In genomic region chr13:50456111-50456510, GRCh38 we compare ENCODE assay signal across 21 cellular contexts.
"Had no signal": no experiment of that assay in that cellular context is flagged by ENCODE, and none has a peak within 500 bp of the region (broad histone marks: within the 10 kb centered on the region; RNA-seq: fewer than 3 reads in every experiment).

No MANE protein-coding gene starts in this region.

- H3K4me3 ChIP-seq: heart right ventricle, pancreas, psoas muscle, right atrium auricular region, tibial artery had no signal

- DNase-seq: activated CD4-positive, alpha-beta memory T cell treated with anti-CD3 and anti-CD28 coated beads, Interleukin-2, amount 10 ng/mL, durations not matched to agents 7 days and 5 days; activated CD4-positive, alpha-beta T cell treated with anti-CD3 and anti-CD28 coated beads for 48 hours; activated effector memory CD4-positive, alpha-beta T cell treated with Interleukin-2 at 50 U/mL for 16 hours; activated naive CD4-positive, alpha-beta T cell treated with anti-CD3 and anti-CD28 coated beads, Interleukin-2, amount 50 U/mL, for 16 hours; activated naive CD8-positive, alpha-beta T cell treated with anti-CD3 and anti-CD28 coated beads, Interleukin-2, amount 50 U/mL, for 24 hours; activated T-cell treated with anti-CD3 and anti-CD28 coated beads, Interleukin-2, amount 50 U/mL, for 72 hours; effector memory CD4-positive, alpha-beta T cell; heart right ventricle; islet precursor cell; left colon; natural killer cell; pancreas; psoas muscle; stimulated activated CD4-positive, alpha-beta T cell treated with anti-CD3 and anti-CD28 coated beads, Interleukin-12 subunit alpha, Interleukin-12 subunit beta, amount 100 ng/mL, for 4 hours; tibial artery had no signal

- FAIRE-seq: colon, pancreas, urothelium cell line had no signal

- H3K4me1 Mint-ChIP-seq: activated CD4-positive, alpha-beta memory T cell treated with anti-CD3 and anti-CD28 coated beads, Interleukin-2, amount 10 ng/mL, durations not matched to agents 7 days and 5 days had no signal

- H3K9me3 ChIP-seq: heart right ventricle, neutrophil, pancreas, psoas muscle, right atrium auricular region, tibial artery had no signal

- H3K27me3 ChIP-seq: heart right ventricle, neutrophil, pancreas, right atrium auricular region, tibial artery had no signal

- H3K27ac ChIP-seq: heart right ventricle, neutrophil, pancreas, psoas muscle, right atrium auricular region, tibial artery had no signal

- H3K4me3 Mint-ChIP-seq: activated CD4-positive, alpha-beta memory T cell treated with anti-CD3 and anti-CD28 coated beads, Interleukin-2, amount 10 ng/mL, durations not matched to agents 7 days and 5 days; activated naive CD8-positive, alpha-beta T cell treated with anti-CD3 and anti-CD28 coated beads, Interleukin-2, amount 50 U/mL, for 24 hours; activated T-cell treated with anti-CD3 and anti-CD28 coated beads, Interleukin-2, amount 50 U/mL, for 72 hours; central memory CD8-positive, alpha-beta T cell; natural killer cell; stimulated activated naive CD8-positive, alpha-beta T cell treated with anti-CD3 and anti-CD28 coated beads, Interleukin-15, Interleukin-2, amounts not matched to agents 100 ng/mL and 50 ng/mL, for 24 hours had no signal

- H3K9me3 Mint-ChIP-seq: activated CD4-positive, alpha-beta memory T cell treated with anti-CD3 and anti-CD28 coated beads, Interleukin-2, amount 10 ng/mL, durations not matched to agents 7 days and 5 days; activated naive CD8-positive, alpha-beta T cell treated with anti-CD3 and anti-CD28 coated beads, Interleukin-2, amount 50 U/mL, for 24 hours; activated T-cell treated with anti-CD3 and anti-CD28 coated beads, Interleukin-2, amount 50 U/mL, for 72 hours; central memory CD8-positive, alpha-beta T cell; natural killer cell; stimulated activated naive CD8-positive, alpha-beta T cell treated with anti-CD3 and anti-CD28 coated beads, Interleukin-15, Interleukin-2, amounts not matched to agents 100 ng/mL and 50 ng/mL, for 24 hours had no signal

- ATAC-seq: activated naive CD8-positive, alpha-beta T cell treated with anti-CD3 and anti-CD28 coated beads, Interleukin-2, amount 50 U/mL, for 24 hours; activated T-cell treated with anti-CD3 and anti-CD28 coated beads, Interleukin-2, amount 50 U/mL, for 72 hours; heart right ventricle; left colon; natural killer cell; pancreas had no signal

- H3K36me3 Mint-ChIP-seq: natural killer cell had no signal

- H3K27me3 Mint-ChIP-seq: activated CD4-positive, alpha-beta memory T cell treated with anti-CD3 and anti-CD28 coated beads, Interleukin-2, amount 10 ng/mL, durations not matched to agents 7 days and 5 days; activated naive CD8-positive, alpha-beta T cell treated with anti-CD3 and anti-CD28 coated beads, Interleukin-2, amount 50 U/mL, for 24 hours; central memory CD8-positive, alpha-beta T cell; stimulated activated naive CD8-positive, alpha-beta T cell treated with anti-CD3 and anti-CD28 coated beads, Interleukin-15, Interleukin-2, amounts not matched to agents 100 ng/mL and 50 ng/mL, for 24 hours had no signal

- H3K36me3 ChIP-seq: heart right ventricle, neutrophil, pancreas, right atrium auricular region, tibial artery had no signal

- H3K27ac Mint-ChIP-seq: activated CD4-positive, alpha-beta memory T cell treated with anti-CD3 and anti-CD28 coated beads, Interleukin-2, amount 10 ng/mL, durations not matched to agents 7 days and 5 days; activated naive CD8-positive, alpha-beta T cell treated with anti-CD3 and anti-CD28 coated beads, Interleukin-2, amount 50 U/mL, for 24 hours; activated T-cell treated with anti-CD3 and anti-CD28 coated beads, Interleukin-2, amount 50 U/mL, for 72 hours; natural killer cell; stimulated activated naive CD8-positive, alpha-beta T cell treated with anti-CD3 and anti-CD28 coated beads, Interleukin-15, Interleukin-2, amounts not matched to agents 100 ng/mL and 50 ng/mL, for 24 hours had no signal
